8 cellular contexts compared by ENCODE assay signal in the genomic region with DNA sequence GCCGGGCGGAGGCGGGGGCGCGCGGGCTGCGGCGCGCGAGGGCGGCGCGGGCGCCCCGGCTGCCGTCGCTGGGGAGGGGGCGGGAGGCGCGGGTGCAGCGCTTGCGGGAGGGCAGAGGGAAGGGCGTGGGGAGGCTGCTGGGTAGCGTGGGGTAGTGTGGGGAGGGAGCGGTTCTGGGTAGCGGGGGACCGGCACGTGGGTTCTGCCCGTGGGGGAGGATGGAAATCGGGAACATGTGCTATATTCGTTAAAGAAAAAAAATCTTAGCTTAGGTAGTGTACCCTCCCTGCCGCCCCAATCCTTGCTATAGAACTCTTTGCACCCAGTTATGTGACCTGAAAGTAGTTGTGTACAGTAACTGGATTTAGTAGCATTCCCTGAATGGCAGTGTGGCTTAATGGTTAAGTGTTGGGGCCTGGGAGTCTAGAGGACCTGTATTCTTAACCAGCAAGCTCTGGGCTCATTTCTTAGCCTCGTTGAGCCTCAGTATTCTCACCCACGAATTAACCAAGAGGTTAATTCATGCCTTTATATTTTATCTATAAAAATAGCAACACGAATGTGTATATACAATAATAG. TPM values are rescaled to one million over a fixed set of nuclear protein-coding genes. Genes with fewer than 3 reads are reported as not detected.
A peak's percentile ranks its signal among the peaks of the same experiment; 100 is the strongest.
DNase-seq lines count a peak whose midpoint lies in the region; ATAC-seq and TF ChIP-seq lines count a peak whose summit lies in the region.

No MANE protein-coding gene starts in this region.

- WGBS in spleen, 5 donors, result 2 to 3% (median 3%) methylated on average over 22 to 35 of the region's 35 CpGs

- H3K4me3 Mint-ChIP-seq in activated naive CD8-positive, alpha-beta T cell treated with anti-CD3 and anti-CD28 coated beads, Interleukin-2, amount 50 U/mL, for 24 hours, result peak overlapping the region; percentile 82

- intact Hi-C loops in spleen (cut with DNase I; ENCODE audit: low total_unique reads), result no loop called here

- peaks cover 20% of the 10 kb centered on the region for H3K36me3 Mint-ChIP-seq in activated naive CD8-positive, alpha-beta T cell treated with anti-CD3 and anti-CD28 coated beads, Interleukin-2, amount 50 U/mL, for 24 hours (ENCODE audit: low read depth)

- no peak for TF ChIP-seq CTCF in OCI-LY1 (IDR thresholded peaks at IDR 0.05; ENCODE audit: low read length)
- no peak for TF ChIP-seq CTCF in spleen (IDR thresholded peaks at IDR 0.05 in 8 of 11, conservative IDR thresholded peaks at IDR 0.05 in 3 of 11)
- TF ChIP-seq CTCF in GM10248 (IDR thresholded peaks at IDR 0.05; ENCODE audit: control extremely low read depth, extremely low read depth, low read depth, missing control alignments), result no peak

- H3F3A ChIP-seq in OCI-LY1 (ENCODE audit: insufficient read depth, low read length), result no peaks in the 10 kb centered on the region

- peaks cover 49% of the 10 kb centered on the region for H3K4me1 Mint-ChIP-seq in activated naive CD8-positive, alpha-beta T cell treated with anti-CD3 and anti-CD28 coated beads, Interleukin-2, amount 50 U/mL, for 24 hours

- POLR2A ChIA-PET in GM10248 (lab: Yijun Ruan, JAX), result no interaction called here

- CTCF ChIA-PET in GM10248 (lab: Yijun Ruan, JAX), result interaction anchor here (1.3 kb wide), 1 partner anchor 13 kb away, joined by 3 read pairs; no protein-coding TSS in a partner anchor

- H3K9me3 ChIP-seq in OCI-LY1 (ENCODE audit: low read length), result no peaks in the 10 kb centered on the region
- H3K9me3 ChIP-seq in iPS-15b (ENCODE audit: control insufficient read depth, insufficient read depth, low read length), result no peaks in the 10 kb centered on the region
- H3K9me3 ChIP-seq in spleen, result no peaks in the 10 kb centered on the region

- no peak for TF ChIP-seq POLR2A in spleen (IDR thresholded peaks at IDR 0.05)

- H3K9me2 ChIP-seq in OCI-LY1 (ENCODE audit: low read depth, low read length), result no peaks in the 10 kb centered on the region

- peak overlapping the region; percentile 97 for H3K4me2 ChIP-seq in OCI-LY1 (ENCODE audit: low read length)

- peak; percentile 45 for ATAC-seq in activated naive CD8-positive, alpha-beta T cell treated with anti-CD3 and anti-CD28 coated beads, Interleukin-2, amount 50 U/mL, for 24 hours

- peaks cover 49% of the 10 kb centered on the region for H3K79me2 ChIP-seq in OCI-LY1 (ENCODE audit: insufficient read depth, low read length)

- H3K27ac Mint-ChIP-seq in activated naive CD8-positive, alpha-beta T cell treated with anti-CD3 and anti-CD28 coated beads, Interleukin-2, amount 50 U/mL, for 24 hours, result peak overlapping the region; percentile 92

- peaks cover 15% of the 10 kb centered on the region for H3K36me3 ChIP-seq in OCI-LY1 (ENCODE audit: insufficient read depth, low read length)
- H3K36me3 ChIP-seq in iPS-15b (ENCODE audit: control insufficient read depth, insufficient read depth, low read length), result no peaks in the 10 kb centered on the region
- peaks cover 0 to 4% (median 0%) of the 10 kb centered on the region in 6 donors for H3K36me3 ChIP-seq in spleen

- peak overlapping the region; percentile 75 for H3K4me3 ChIP-seq in OCI-LY1 (ENCODE audit: low read depth, low read length, poor library complexity, severe bottlenecking)
- peak overlapping the region; percentile 85 for H3K4me3 ChIP-seq in iPS-15b (ENCODE audit: low read depth, low read length)
- H3K4me3 ChIP-seq in spleen, result peak overlapping the region; percentile 67 to 91 (median 81)

- H3K27me3 ChIP-seq in OCI-LY1 (ENCODE audit: insufficient read depth, low read length), result no peaks in the 10 kb centered on the region
- peaks cover 3% of the 10 kb centered on the region for H3K27me3 ChIP-seq in iPS-15b (ENCODE audit: control insufficient read depth, insufficient read depth, low read length)
- H3K27me3 ChIP-seq in spleen (replicated peaks in 1 of 7), result no peaks in the 10 kb centered on the region

- H3K27me3 Mint-ChIP-seq in activated naive CD8-positive, alpha-beta T cell treated with anti-CD3 and anti-CD28 coated beads, Interleukin-2, amount 50 U/mL, for 24 hours, result peaks cover 2% of the 10 kb centered on the region

- no peak overlapping the region for H2AFZ ChIP-seq in OCI-LY1 (ENCODE audit: low read length)

- H3K9ac ChIP-seq in OCI-LY1 (ENCODE audit: low read length) (peak overlapping the region; percentile 72), iPS-15b (ENCODE audit: low read depth, low read length) (peak overlapping the region; percentile 60)

- H3K4me1 ChIP-seq in OCI-LY1 (ENCODE audit: insufficient read depth, low read length, severe bottlenecking), result peaks cover 48% of the 10 kb centered on the region
- H3K4me1 ChIP-seq in iPS-15b (ENCODE audit: control insufficient read depth, insufficient read depth, low read length), result peaks cover 12% of the 10 kb centered on the region
- peaks cover 30 to 64% (median 52%) of the 10 kb centered on the region in 6 donors for H3K4me1 ChIP-seq in spleen

- DNase-seq in activated T-cell treated with anti-CD3 and anti-CD28 coated beads for 1 hour (ENCODE audit: low read depth) (peak; percentile 18), spleen (no peak), foreskin melanocyte (no peak), GM10248 (ENCODE audit: extremely low spot score) (no peak)
- no peak for DNase-seq in activated T-cell treated with anti-CD3 and anti-CD28 coated beads, Interleukin-2, amount 50 U/mL, for 1 hour
- DNase-seq in activated naive CD8-positive, alpha-beta T cell treated with anti-CD3 and anti-CD28 coated beads, Interleukin-2, amount 50 U/mL, for 24 hours, result peak; percentile 49

- no peaks in the 10 kb centered on the region for H3K9me3 Mint-ChIP-seq in activated naive CD8-positive, alpha-beta T cell treated with anti-CD3 and anti-CD28 coated beads, Interleukin-2, amount 50 U/mL, for 24 hours

- H3K27ac ChIP-seq in OCI-LY1 (ENCODE audit: low read depth, low read length, poor library complexity, severe bottlenecking), result peak overlapping the region; percentile 15
- peak overlapping the region in 6 of 8 donors; percentile 53 to 97 (median 94) for H3K27ac ChIP-seq in spleen

- no peaks in the 10 kb centered on the region for H4K20me1 ChIP-seq in OCI-LY1 (ENCODE audit: insufficient read depth, low read length)

RNA-seq across cellular contexts. Expression of a gene that starts 0.6 kb away (rescaled TPM):
- total RNA-seq in spleen, result 10 to 100 TPM; 47.4 to 58.0 (median 52.7) TPM
- polyA plus RNA-seq in spleen, result 10 to 100 TPM; 17.1 to 22.9 (median 20.5) TPM

RNA-seq across cellular contexts. Expression of a gene that starts 48.1 kb away (rescaled TPM):
- 100 to 1,000 TPM in 1 of 7 donors, 10 to 100 TPM in 6; 68.0 to 102 (median 84.5) TPM for total RNA-seq in spleen
- polyA plus RNA-seq in spleen, result 10 to 100 TPM; 18.9 to 55.0 (median 28.9) TPM

Comparison
In these comparisons a context has a peak if more than half of its experiments do, and no peak if none do; other contexts are left out.
1. DNase-seq: peak in activated T-cell treated with anti-CD3 and anti-CD28 coated beads for 1 hour (single experiment) and activated naive CD8-positive, alpha-beta T cell treated with anti-CD3 and anti-CD28 coated beads, Interleukin-2, amount 50 U/mL, for 24 hours (single experiment); none in activated T-cell treated with anti-CD3 and anti-CD28 coated beads, Interleukin-2, amount 50 U/mL, for 1 hour (single experiment), spleen (single experiment), foreskin melanocyte (single experiment) and GM10248 (single experiment).
2. Peak in every context shown above with its lines, with median percentiles within 50 percentile points of each other: H3K4me3 ChIP-seq.